In the genomic region with DNA sequence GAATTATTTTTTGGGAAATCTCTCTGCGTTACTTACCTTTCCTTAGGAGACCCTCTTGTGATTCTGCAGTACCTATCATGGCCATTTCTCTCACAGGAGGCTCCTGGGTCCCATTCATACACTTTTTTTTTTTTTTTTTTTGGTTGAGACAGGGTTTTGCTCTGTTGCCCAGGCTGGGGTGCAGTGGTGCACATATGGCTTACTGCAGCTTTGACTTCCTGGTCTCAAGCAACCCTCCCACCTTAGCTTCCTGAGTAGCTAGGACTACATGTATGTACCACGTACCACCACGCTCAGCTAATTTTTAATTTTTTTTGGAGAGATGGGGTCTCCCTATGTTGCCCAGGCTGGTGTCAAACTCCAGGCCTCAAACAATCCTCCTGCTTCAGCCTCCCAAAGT, we compare ENCODE assay signal across 23 cellular contexts. TPM values are rescaled to one million over a fixed set of nuclear protein-coding genes. Genes with fewer than 3 reads are reported as not detected.
DNase-seq lines count a peak whose midpoint lies in the region; ATAC-seq, FAIRE-seq and TF ChIP-seq lines count a peak whose summit lies in the region.
"Had no signal": no experiment of that assay in that cellular context is flagged by ENCODE, and none has a peak within 500 bp of the region (broad histone marks: within the 10 kb centered on the region; RNA-seq: fewer than 3 reads in every experiment).

No MANE protein-coding gene starts in this region.

- H4K20me1 ChIP-seq in BLaER1 (peaks cover 65% of the 10 kb centered on the region), Karpas-422 (ENCODE audit: insufficient read depth, low read depth, low read length) (no peaks in the 10 kb centered on the region)

- no peaks in the 10 kb centered on the region for H3K9me2 ChIP-seq in Karpas-422 (replicated peaks; ENCODE audit: insufficient read depth, low read length)

- H3K79me2 ChIP-seq in Karpas-422 (ENCODE audit: low read length), result peaks cover 82% of the 10 kb centered on the region

- TF ChIP-seq POLR2A in GM12891 (IDR thresholded peaks at IDR 0.05; ENCODE audit: low read depth, low read length), result no peak

- no peak overlapping the region for H3K4me3 ChIP-seq in BLaER1
- no peak overlapping the region for H3K4me3 ChIP-seq in Karpas-422 (ENCODE audit: low read length)
- no peak overlapping the region for H3K4me3 ChIP-seq in endodermal cell (ENCODE audit: low read length)
- H3K4me3 ChIP-seq in small intestine (ENCODE audit: low read depth in 1 of 2, low read length in 2 of 2), result no peak overlapping the region

- H3K9ac ChIP-seq in BLaER1 (no peak overlapping the region), Karpas-422 (ENCODE audit: low read length) (peak overlapping the region; percentile 42), endodermal cell (ENCODE audit: extremely low read depth, low read length, poor library complexity, severe bottlenecking) (no peak overlapping the region)

- 100% methylated on average over 3 of the region's 3 CpGs; no CpG with 5 or more reads in 1 of the 2 experiments for WGBS in endodermal cell (ENCODE audit: insufficient coverage in 1 of 2, insufficient read length in 1 of 2), 2 experiments
- WGBS in small intestine, 3 donors, result 95 to 100% (median 96%) methylated on average over 3 of the region's 3 CpGs

- no peaks in the 10 kb centered on the region for H3K9me3 Mint-ChIP-seq in endodermal cell
- H3K9me3 Mint-ChIP-seq: CD8-positive, alpha-beta memory T cell; HFFc6 had no signal

- H3K27me3 ChIP-seq in BLaER1 (no peaks in the 10 kb centered on the region), Karpas-422 (ENCODE audit: low read length) (no peaks in the 10 kb centered on the region), endodermal cell (ENCODE audit: control insufficient read depth, insufficient read depth, low read length, poor library complexity, severe bottlenecking) (no peaks in the 10 kb centered on the region), small intestine (ENCODE audit: control insufficient read depth in 2 of 2, insufficient read depth in 2 of 2, low read length in 2 of 2) (no peaks in the 10 kb centered on the region)

- peak; percentile 8 for TF ChIP-seq CTCF in endodermal cell (conservative IDR thresholded peaks at IDR 0.05)

- H3K27ac ChIP-seq in BLaER1 (no peak overlapping the region), Karpas-422 (ENCODE audit: low read length) (peak overlapping the region; percentile 100), endodermal cell (ENCODE audit: low read depth, low read length) (no peak overlapping the region), small intestine (ENCODE audit: low read depth in 1 of 2, low read length in 1 of 2) (no peak overlapping the region)
- H3K27ac ChIP-seq: RWPE1 had no signal

- H3K4me1 ChIP-seq in BLaER1, result peaks cover 54% of the 10 kb centered on the region
- H3K4me1 ChIP-seq in Karpas-422 (ENCODE audit: low read length), result peaks cover 70% of the 10 kb centered on the region
- H3K4me1 ChIP-seq in endodermal cell (ENCODE audit: control insufficient read depth, insufficient read depth, low read length), result peaks cover 3% of the 10 kb centered on the region
- H3K4me1 ChIP-seq in small intestine (ENCODE audit: control insufficient read depth in 2 of 2, insufficient read depth in 1 of 2, low read depth in 1 of 2, low read length in 1 of 2), result peaks cover 0 to 13% of the 10 kb centered on the region in 2 donors

- H3K36me3 Mint-ChIP-seq in endodermal cell (ENCODE audit: low read depth), result peaks cover 11% of the 10 kb centered on the region

- H3K4me3 Mint-ChIP-seq in endodermal cell, result no peak overlapping the region
- H3K4me3 Mint-ChIP-seq: CD8-positive, alpha-beta memory T cell; HFFc6 had no signal

- H3K4me1 Mint-ChIP-seq in endodermal cell, result peaks cover 27% of the 10 kb centered on the region

- DNase-seq in GM12891 (ENCODE audit: insufficient read length, low spot score) (no peak), Karpas-422 (peak; percentile 85), endodermal cell (no peak), small intestine (no peak), DMS 273 treated with DMSO at 0.1 percent for 48 hours (lab: John Stamatoyannopoulos, UW) (no peak)
- DNase-seq: C1 segment of cervical spinal cord; CD8-positive, alpha-beta memory T cell; DMS79 treated with DMSO at 0.1 percent for 48 hours; H7; HFFc6; MM.1S; NCI-H1105; NCI-H1694; NCI-H2081 treated with DMSO at 0.1 percent for 48 hours; NCI-H748 treated with DMSO at 0.1 percent for 48 hours; SIG-M5; T-helper 1 cell had no signal

- H3K9me3 ChIP-seq in BLaER1 (no peaks in the 10 kb centered on the region), Karpas-422 (ENCODE audit: low read length) (no peaks in the 10 kb centered on the region), endodermal cell (ENCODE audit: control insufficient read depth, low read length) (no peaks in the 10 kb centered on the region), small intestine (ENCODE audit: control insufficient read depth, low read depth) (no peaks in the 10 kb centered on the region)

- FAIRE-seq in GM12891 (lab: Jason Lieb, UNC) (peak; percentile 69), small intestine (lab: Jason Lieb, UNC) (no peak)
- FAIRE-seq: A204.1 had no signal

- peaks cover 84% of the 10 kb centered on the region for H3K36me3 ChIP-seq in BLaER1
- 0 out of 2 replicates have a peak, but pooled peaks cover 16% of the 10 kb centered on the region for H3K36me3 ChIP-seq in Karpas-422 (ENCODE audit: insufficient read depth, low read length)
- H3K36me3 ChIP-seq in endodermal cell (ENCODE audit: control insufficient read depth, insufficient read depth, low read length), result peaks cover 18% of the 10 kb centered on the region
- peaks cover 0 to 7% of the 10 kb centered on the region in 2 donors for H3K36me3 ChIP-seq in small intestine (ENCODE audit: control insufficient read depth in 2 of 2, insufficient read depth in 2 of 2, low read length in 2 of 2)

- no peak overlapping the region for H3K27ac Mint-ChIP-seq in endodermal cell
- H3K27ac Mint-ChIP-seq: HFFc6 had no signal

- ATAC-seq in GM19324 (IDR thresholded peaks at IDR 0.05; ENCODE audit: low FRiP score, unreplicated experiment), result no peak
- no peak for ATAC-seq in HG02870 (IDR thresholded peaks at IDR 0.05; ENCODE audit: unreplicated experiment)
- ATAC-seq: SK-N-SH treated with all-trans-retinoic acid at 6 μM for 48 hours had no signal

- H2AFZ ChIP-seq in Karpas-422 (ENCODE audit: low read length), result no peak overlapping the region

- no peaks in the 10 kb centered on the region for H3K27me3 Mint-ChIP-seq in endodermal cell (ENCODE audit: insufficient read depth)
- H3K27me3 Mint-ChIP-seq: CD8-positive, alpha-beta memory T cell had no signal

- H3K4me2 ChIP-seq in BLaER1, result peak overlapping the region; percentile 62
- H3K4me2 ChIP-seq in Karpas-422 (ENCODE audit: low read depth, low read length, poor library complexity, severe bottlenecking), result peak overlapping the region; percentile 97

TF ChIP-seq in GM12891, 5 proteins besides CTCF, POLR2A, EP300 and RAD21:
- TF ChIP-seq SPI1 (IDR thresholded peaks at IDR 0.05; ENCODE audit: low read depth, low read length), result no peak
- TF ChIP-seq POU2F2 (IDR thresholded peaks at IDR 0.05; ENCODE audit: low read depth, low read length), result no peak
- TF ChIP-seq POLR2AphosphoS5 (IDR thresholded peaks at IDR 0.05; ENCODE audit: low read depth, low read length), result no peak

RNA-seq across cellular contexts. Expression of a gene that starts 36.1 kb away (rescaled TPM):
- polyA plus RNA-seq in GM12891 (2012; ENCODE audit: low read depth, missing spikeins), result 19.6 TPM
- total RNA-seq in Karpas-422 (2014; rRNA removed; shearing (Covaris generic); ENCODE audit: low replicate concordance), result 72.8 and 115 TPM in 2 replicates
- 10 to 100 TPM; 29.8 to 31.0 TPM for total RNA-seq in endodermal cell
- polyA plus RNA-seq in endodermal cell (2013, experiment 1 of 2), result 44.2 TPM
- 40.5 TPM for polyA plus RNA-seq in endodermal cell (2013, experiment 2 of 2)
- polyA plus RNA-seq in small intestine, result 10 to 100 TPM; 20.9 to 74.7 (median 36.5) TPM
